ENCODE assay signal across 9 cellular contexts in the genomic region with DNA sequence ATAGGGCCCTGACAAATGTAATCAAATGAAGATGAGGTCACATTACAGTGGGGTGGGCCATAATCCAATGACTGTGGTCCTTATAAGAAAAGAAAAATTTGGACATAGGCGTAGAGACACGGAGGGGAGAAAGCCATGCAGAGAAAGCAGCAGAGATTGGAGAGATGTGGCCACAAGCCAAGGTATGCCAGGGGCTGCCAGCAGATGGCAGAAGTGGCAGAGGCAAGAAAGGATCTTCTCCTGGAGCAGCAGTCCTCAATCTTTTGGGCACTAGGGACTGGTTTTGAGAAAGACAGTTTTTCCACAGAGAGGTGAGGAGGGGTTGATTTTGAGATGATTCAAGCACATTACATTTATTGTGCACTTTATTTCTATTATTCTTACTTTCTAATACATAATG.
DNase-seq lines count a peak whose midpoint lies in the region; ATAC-seq and TF ChIP-seq lines count a peak whose summit lies in the region.
"Had no signal": no experiment of that assay in that cellular context is flagged by ENCODE, and none has a peak within 500 bp of the region (broad histone marks: within the 10 kb centered on the region; RNA-seq: fewer than 3 reads in every experiment).

No MANE protein-coding gene starts in this region.

- H3K9me2 ChIP-seq in SK-N-SH: no peaks in the 10 kb centered on the region

- H3K4me2 ChIP-seq in SK-N-SH: no peak overlapping the region

- H3K9ac ChIP-seq in SK-N-SH: no peak overlapping the region

- no peaks in the 10 kb centered on the region for H3K9me3 Mint-ChIP-seq in activated CD8-positive, alpha-beta T cell treated with anti-CD3 and anti-CD28 coated beads, Interleukin-2, amount 10 ng/mL, durations not matched to agents 7 days and 5 days (ENCODE audit: insufficient read depth)

- no peaks in the 10 kb centered on the region for H4K20me1 ChIP-seq in SK-N-SH (ENCODE audit: insufficient read depth)

- no peaks in the 10 kb centered on the region for H3K9me3 ChIP-seq in SK-N-SH

- ATAC-seq in SK-N-SH treated with all-trans-retinoic acid at 6 μM for 48 hours (no peak), HG03139 (IDR thresholded peaks at IDR 0.05; ENCODE audit: unreplicated experiment) (no peak)
- no peak for ATAC-seq in activated CD8-positive, alpha-beta T cell treated with anti-CD3 and anti-CD28 coated beads, Interleukin-2, amount 10 ng/mL, durations not matched to agents 7 days and 5 days

- H3F3A ChIP-seq in SK-N-SH (replicated peaks; ENCODE audit: insufficient read depth): no peaks in the 10 kb centered on the region

- H3K36me3 ChIP-seq in SK-N-SH (replicated peaks in 1 of 2; ENCODE audit: control insufficient read depth in 1 of 2, insufficient read depth in 2 of 2, low read length in 1 of 2): no peaks in the 10 kb centered on the region

- H3K36me3 Mint-ChIP-seq in activated CD8-positive, alpha-beta T cell treated with anti-CD3 and anti-CD28 coated beads, Interleukin-2, amount 10 ng/mL, durations not matched to agents 7 days and 5 days (ENCODE audit: low read depth): no peaks in the 10 kb centered on the region

- H3K27ac ChIP-seq in SK-N-SH (ENCODE audit: low read depth in 2 of 2, low read length in 1 of 2): no peak overlapping the region

- H3K4me3 ChIP-seq in SK-N-SH (ENCODE audit: low read depth in 2 of 2, low read length in 1 of 2) (no peak overlapping the region), LNCaP clone FGC (ENCODE audit: low read depth, low read length) (no peak overlapping the region)

- DNase-seq in SK-N-SH (peak; percentile 48), LNCaP clone FGC (ENCODE audit: low read depth) (no peak), midbrain (lab: John Stamatoyannopoulos, UW) (peak; percentile 20), NCI-H2227 treated with DMSO at 0.1 percent for 48 hours (lab: John Stamatoyannopoulos, UW) (no peak), NCI-H524 treated with DMSO at 0.1 percent for 48 hours (lab: John Stamatoyannopoulos, UW) (no peak)
- peak; percentile 38 for DNase-seq in activated CD8-positive, alpha-beta T cell treated with anti-CD3 and anti-CD28 coated beads, Interleukin-2, amount 10 ng/mL, durations not matched to agents 7 days and 5 days
- DNase-seq: T1000 had no signal

- peaks cover 10% of the 10 kb centered on the region for H3K27me3 Mint-ChIP-seq in activated CD8-positive, alpha-beta T cell treated with anti-CD3 and anti-CD28 coated beads, Interleukin-2, amount 10 ng/mL, durations not matched to agents 7 days and 5 days (ENCODE audit: low read depth)

- no peaks in the 10 kb centered on the region for H3K79me2 ChIP-seq in SK-N-SH (ENCODE audit: insufficient read depth)

- CTCF ChIA-PET in SK-N-SH (lab: Yijun Ruan, JAX): interaction anchor here (0.6 to 2.4 kb wide), 5 partner anchors 12 to 338 kb away, joined by 3 to 12 read pairs (median 6); no protein-coding TSS in a partner anchor
- CTCF ChIA-PET in activated CD8-positive, alpha-beta T cell treated with anti-CD3 and anti-CD28 coated beads, Interleukin-2, amount 10 ng/mL, durations not matched to agents 7 days and 5 days (lab: Charles Lee): interaction anchor here (1.1 kb wide), 1 partner anchor 109 kb away, joined by 4 read pairs; no protein-coding TSS in a partner anchor

- TF ChIP-seq RAD21 in SK-N-SH (IDR thresholded peaks at IDR 0.05; ENCODE audit: low read length): peak; percentile 56

- no peaks in the 10 kb centered on the region; a peak in 1 of 4 replicates for H3K4me1 ChIP-seq in SK-N-SH (ENCODE audit: control insufficient read depth in 1 of 2, insufficient read depth in 2 of 2, low read depth in 1 of 2, low read length in 1 of 2)

- no peak overlapping the region for H2AFZ ChIP-seq in SK-N-SH (ENCODE audit: low read depth)

- no peaks in the 10 kb centered on the region for H3K4me1 Mint-ChIP-seq in activated CD8-positive, alpha-beta T cell treated with anti-CD3 and anti-CD28 coated beads, Interleukin-2, amount 10 ng/mL, durations not matched to agents 7 days and 5 days (ENCODE audit: low read depth)

- POLR2A ChIA-PET in SK-N-SH (lab: Yijun Ruan, JAX): no interaction called here
- POLR2A ChIA-PET in activated CD8-positive, alpha-beta T cell treated with anti-CD3 and anti-CD28 coated beads, Interleukin-2, amount 10 ng/mL, durations not matched to agents 7 days and 5 days (lab: Charles Lee): no interaction called here

- H3K27me3 ChIP-seq in SK-N-SH (ENCODE audit: insufficient read depth): no peaks in the 10 kb centered on the region

- TF ChIP-seq CTCF in SK-N-SH (IDR thresholded peaks at IDR 0.05) (no peak), LNCaP clone FGC (IDR thresholded peaks at IDR 0.05; ENCODE audit: control insufficient read depth, extremely low read depth, insufficient read depth) (peak; percentile 80)

- WGBS in SK-N-SH (ENCODE audit: low lambda C conversion rate): 47% methylated on average over 2 of the region's 2 CpGs

- H3K27ac Mint-ChIP-seq in activated CD8-positive, alpha-beta T cell treated with anti-CD3 and anti-CD28 coated beads, Interleukin-2, amount 10 ng/mL, durations not matched to agents 7 days and 5 days: no peak overlapping the region

- TF ChIP-seq EP300 in SK-N-SH (IDR thresholded peaks at IDR 0.05; ENCODE audit: borderline replicate concordance in 1 of 2, low read depth in 1 of 2, low read length in 1 of 2): no peak

- H3K4me3 Mint-ChIP-seq in activated CD8-positive, alpha-beta T cell treated with anti-CD3 and anti-CD28 coated beads, Interleukin-2, amount 10 ng/mL, durations not matched to agents 7 days and 5 days: no peak overlapping the region

TF ChIP-seq in SK-N-SH, 30 proteins besides CTCF, POLR2A, EP300 and RAD21:
- TF ChIP-seq POLR2AphosphoS5 (IDR thresholded peaks at IDR 0.05; ENCODE audit: low read depth, low read length): no peak
- TF ChIP-seq SMC3 (IDR thresholded peaks at IDR 0.05; ENCODE audit: low read depth, low read length): peak; percentile 35; the same call in 1 of the 2 replicates

TF ChIP-seq in SK-N-SH treated with all-trans-retinoic acid at 6 μM for 48 hours, 23 proteins besides CTCF, POLR2A, EP300 and RAD21:
- TF ChIP-seq, protein P1, sequence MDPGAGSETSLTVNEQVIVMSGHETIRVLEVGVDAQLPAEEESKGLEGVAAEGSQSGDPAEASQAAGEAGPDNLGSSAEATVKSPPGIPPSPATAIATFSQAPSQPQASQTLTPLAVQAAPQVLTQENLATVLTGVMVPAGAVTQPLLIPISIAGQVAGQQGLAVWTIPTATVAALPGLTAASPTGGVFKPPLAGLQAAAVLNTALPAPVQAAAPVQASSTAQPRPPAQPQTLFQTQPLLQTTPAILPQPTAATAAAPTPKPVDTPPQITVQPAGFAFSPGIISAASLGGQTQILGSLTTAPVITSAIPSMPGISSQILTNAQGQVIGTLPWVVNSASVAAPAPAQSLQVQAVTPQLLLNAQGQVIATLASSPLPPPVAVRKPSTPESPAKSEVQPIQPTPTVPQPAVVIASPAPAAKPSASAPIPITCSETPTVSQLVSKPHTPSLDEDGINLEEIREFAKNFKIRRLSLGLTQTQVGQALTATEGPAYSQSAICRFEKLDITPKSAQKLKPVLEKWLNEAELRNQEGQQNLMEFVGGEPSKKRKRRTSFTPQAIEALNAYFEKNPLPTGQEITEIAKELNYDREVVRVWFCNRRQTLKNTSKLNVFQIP (CRISPR knock-in tag; IDR thresholded peaks at IDR 0.05; ENCODE audit: borderline replicate concordance, low read depth): no peak
- TF ChIP-seq, protein P2, sequence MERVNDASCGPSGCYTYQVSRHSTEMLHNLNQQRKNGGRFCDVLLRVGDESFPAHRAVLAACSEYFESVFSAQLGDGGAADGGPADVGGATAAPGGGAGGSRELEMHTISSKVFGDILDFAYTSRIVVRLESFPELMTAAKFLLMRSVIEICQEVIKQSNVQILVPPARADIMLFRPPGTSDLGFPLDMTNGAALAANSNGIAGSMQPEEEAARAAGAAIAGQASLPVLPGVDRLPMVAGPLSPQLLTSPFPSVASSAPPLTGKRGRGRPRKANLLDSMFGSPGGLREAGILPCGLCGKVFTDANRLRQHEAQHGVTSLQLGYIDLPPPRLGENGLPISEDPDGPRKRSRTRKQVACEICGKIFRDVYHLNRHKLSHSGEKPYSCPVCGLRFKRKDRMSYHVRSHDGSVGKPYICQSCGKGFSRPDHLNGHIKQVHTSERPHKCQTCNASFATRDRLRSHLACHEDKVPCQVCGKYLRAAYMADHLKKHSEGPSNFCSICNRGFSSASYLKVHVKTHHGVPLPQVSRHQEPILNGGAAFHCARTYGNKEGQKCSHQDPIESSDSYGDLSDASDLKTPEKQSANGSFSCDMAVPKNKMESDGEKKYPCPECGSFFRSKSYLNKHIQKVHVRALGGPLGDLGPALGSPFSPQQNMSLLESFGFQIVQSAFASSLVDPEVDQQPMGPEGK (CRISPR knock-in tag; IDR thresholded peaks at IDR 0.05; ENCODE audit: borderline replicate concordance): no peak
- TF ChIP-seq BACH2 (CRISPR knock-in tag; IDR thresholded peaks at IDR 0.05; ENCODE audit: borderline replicate concordance) (no peak), TCF4 (CRISPR knock-in tag; IDR thresholded peaks at IDR 0.05; ENCODE audit: borderline replicate concordance) (no peak), PPARA (CRISPR knock-in tag; IDR thresholded peaks at IDR 0.05; ENCODE audit: borderline replicate concordance) (no peak), ZFP3 (CRISPR knock-in tag; IDR thresholded peaks at IDR 0.05) (no peak), ZC3H10 (CRISPR knock-in tag; IDR thresholded peaks at IDR 0.05) (no peak), SNAI2 (CRISPR knock-in tag; IDR thresholded peaks at IDR 0.05) (no peak), OSR1 (CRISPR knock-in tag; IDR thresholded peaks at IDR 0.05) (no peak), ZNF8 (CRISPR knock-in tag; IDR thresholded peaks at IDR 0.05) (no peak), ESRRG (CRISPR knock-in tag; IDR thresholded peaks at IDR 0.05) (no peak)

Comparison
In these comparisons a context has a peak if more than half of its experiments do, and no peak if none do; other contexts are left out.
1. DNase-seq: peak in SK-N-SH (single experiment), activated CD8-positive, alpha-beta T cell treated with anti-CD3 and anti-CD28 coated beads, Interleukin-2, amount 10 ng/mL, durations not matched to agents 7 days and 5 days (single experiment) and midbrain (single experiment); none in LNCaP clone FGC (single experiment), NCI-H2227 treated with DMSO at 0.1 percent for 48 hours (single experiment) and NCI-H524 treated with DMSO at 0.1 percent for 48 hours (single experiment).